Comparison of ENCODE assay signal across 3 cellular contexts in the genomic region with DNA sequence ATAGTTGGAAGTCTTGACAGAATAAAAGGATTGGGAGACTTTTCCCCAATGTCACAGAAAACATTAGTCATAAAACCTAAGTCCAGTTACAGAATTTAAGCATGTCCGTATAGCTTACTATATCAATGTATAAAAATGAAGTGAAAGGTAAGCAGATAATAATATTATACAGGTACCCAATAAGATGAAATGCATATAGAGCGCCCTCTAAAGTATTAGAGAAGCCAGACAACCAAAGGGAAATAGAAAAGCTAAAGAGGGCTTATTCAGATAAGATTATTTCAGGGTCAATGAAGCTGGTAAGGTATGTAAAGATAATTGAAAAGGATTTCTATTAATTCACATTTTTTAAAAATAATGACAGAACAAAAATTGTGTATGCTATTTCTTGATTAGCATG.
TF ChIP-seq lines count a peak whose summit lies in the region.

No MANE protein-coding gene starts in this region.

TF ChIP-seq in SK-N-SH, 30 proteins besides CTCF, POLR2A, EP300 and RAD21:
- TF ChIP-seq POLR2AphosphoS5 (IDR thresholded peaks at IDR 0.05; ENCODE audit: low read depth, low read length) (no peak), GATA2 (CRISPR knock-in tag; IDR thresholded peaks at IDR 0.05) (no peak), YY1 (IDR thresholded peaks at IDR 0.05; ENCODE audit: low read depth) (no peak)
TF ChIP-seq in SK-N-SH: peak in this region for 0.

TF ChIP-seq in SK-N-SH treated with all-trans-retinoic acid at 6 μM for 48 hours, 23 proteins besides CTCF, POLR2A, EP300 and RAD21:
- no peak for TF ChIP-seq TCF4 (CRISPR knock-in tag; IDR thresholded peaks at IDR 0.05; ENCODE audit: borderline replicate concordance)
- TF ChIP-seq RARB (CRISPR knock-in tag; IDR thresholded peaks at IDR 0.05) = no peak
- no peak for TF ChIP-seq ZNF565 (CRISPR knock-in tag; conservative IDR thresholded peaks at IDR 0.05; ENCODE audit: low read depth)
- no peak for TF ChIP-seq ZNF8 (CRISPR knock-in tag; IDR thresholded peaks at IDR 0.05)
- TF ChIP-seq TOX (CRISPR knock-in tag; IDR thresholded peaks at IDR 0.05; ENCODE audit: borderline replicate concordance) = no peak
- TF ChIP-seq ZFP30 (CRISPR knock-in tag; IDR thresholded peaks at IDR 0.05) = no peak
- no peak for TF ChIP-seq ZNF70 (CRISPR knock-in tag; IDR thresholded peaks at IDR 0.05)
- TF ChIP-seq CSDC2 (CRISPR knock-in tag; IDR thresholded peaks at IDR 0.05) = no peak
- TF ChIP-seq ESRRG (CRISPR knock-in tag; IDR thresholded peaks at IDR 0.05) = no peak
- TF ChIP-seq GLIS3 (CRISPR knock-in tag; IDR thresholded peaks at IDR 0.05) = no peak
- TF ChIP-seq, protein P1, sequence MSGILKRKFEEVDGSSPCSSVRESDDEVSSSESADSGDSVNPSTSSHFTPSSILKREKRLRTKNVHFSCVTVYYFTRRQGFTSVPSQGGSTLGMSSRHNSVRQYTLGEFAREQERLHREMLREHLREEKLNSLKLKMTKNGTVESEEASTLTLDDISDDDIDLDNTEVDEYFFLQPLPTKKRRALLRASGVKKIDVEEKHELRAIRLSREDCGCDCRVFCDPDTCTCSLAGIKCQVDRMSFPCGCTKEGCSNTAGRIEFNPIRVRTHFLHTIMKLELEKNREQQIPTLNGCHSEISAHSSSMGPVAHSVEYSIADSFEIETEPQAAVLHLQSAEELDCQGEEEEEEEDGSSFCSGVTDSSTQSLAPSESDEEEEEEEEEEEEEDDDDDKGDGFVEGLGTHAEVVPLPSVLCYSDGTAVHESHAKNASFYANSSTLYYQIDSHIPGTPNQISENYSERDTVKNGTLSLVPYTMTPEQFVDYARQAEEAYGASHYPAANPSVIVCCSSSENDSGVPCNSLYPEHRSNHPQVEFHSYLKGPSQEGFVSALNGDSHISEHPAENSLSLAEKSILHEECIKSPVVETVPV (CRISPR knock-in tag; IDR thresholded peaks at IDR 0.05) = no peak

TF ChIP-seq in H1, 55 proteins besides CTCF, POLR2A, EP300 and RAD21:
- TF ChIP-seq SP4 (IDR thresholded peaks at IDR 0.05; ENCODE audit: low read length) (no peak), NANOG (IDR thresholded peaks at IDR 0.05; ENCODE audit: insufficient read depth, low read depth, low read length, poor library complexity, severe bottlenecking) (no peak), RXRA (IDR thresholded peaks at IDR 0.05; ENCODE audit: insufficient read depth, low read depth, low read length) (no peak), SUZ12 (IDR thresholded peaks at IDR 0.05; ENCODE audit: low read length) (no peak), POU5F1 (IDR thresholded peaks at IDR 0.05; ENCODE audit: low read depth, low read length) (no peak), NRF1 (IDR thresholded peaks at IDR 0.05; ENCODE audit: low read depth, low read length) (no peak)
- TF ChIP-seq, protein P2, sequence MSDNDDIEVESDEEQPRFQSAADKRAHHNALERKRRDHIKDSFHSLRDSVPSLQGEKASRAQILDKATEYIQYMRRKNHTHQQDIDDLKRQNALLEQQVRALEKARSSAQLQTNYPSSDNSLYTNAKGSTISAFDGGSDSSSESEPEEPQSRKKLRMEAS (IDR thresholded peaks at IDR 0.05) = no peak
